16 cellular contexts compared by ENCODE assay signal in the genomic region with DNA sequence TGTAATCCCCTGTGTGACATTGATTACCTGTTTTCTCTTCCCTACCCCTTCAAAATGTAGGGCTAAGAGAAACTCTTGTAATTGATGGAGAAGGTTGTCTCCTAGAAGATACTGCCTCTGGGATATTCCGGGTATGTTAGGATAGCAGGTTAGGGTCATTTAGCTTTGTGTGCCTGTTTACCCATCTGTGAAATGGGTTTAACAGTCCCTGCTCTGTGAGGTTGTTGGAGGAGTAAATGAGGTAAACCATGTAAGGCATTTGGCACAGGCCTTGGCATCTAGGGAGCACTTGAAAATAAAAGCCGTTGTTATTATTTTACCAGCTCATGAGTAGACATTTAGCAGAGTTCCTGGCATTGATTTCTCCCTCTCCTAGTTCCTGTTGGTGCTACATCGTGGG. TPM values are rescaled to one million over a fixed set of nuclear protein-coding genes. Genes with fewer than 3 reads are reported as not detected.
A peak's percentile ranks its signal among the peaks of the same experiment; 100 is the strongest.
DNase-seq lines count a peak whose midpoint lies in the region; ATAC-seq and TF ChIP-seq lines count a peak whose summit lies in the region.
"Had no signal": no experiment of that assay in that cellular context is flagged by ENCODE, and none has a peak within 500 bp of the region (broad histone marks: within the 10 kb centered on the region; RNA-seq: fewer than 3 reads in every experiment).

No MANE protein-coding gene starts in this region.

- TF ChIP-seq CTCF in GM23338 (conservative IDR thresholded peaks at IDR 0.05; ENCODE audit: low read depth in 2 of 2): no peak
- TF ChIP-seq CTCF in HFFc6 (IDR thresholded peaks at IDR 0.05): no peak
- no peak for TF ChIP-seq CTCF in endothelial cell (IDR thresholded peaks at IDR 0.05; ENCODE audit: unreplicated experiment)
- no peak for TF ChIP-seq CTCF in tibial artery (IDR thresholded peaks at IDR 0.05)

- H3K9me2 ChIP-seq in GM23338 (ENCODE audit: insufficient read depth): no peaks in the 10 kb centered on the region

- no peak overlapping the region for H3K4me3 ChIP-seq in GM23338
- H3K4me3 ChIP-seq in tibial artery: no peak overlapping the region
- H3K4me3 ChIP-seq: BLaER1, GM23248 had no signal

- no peak overlapping the region for H2AFZ ChIP-seq in GM23338
- H2AFZ ChIP-seq: GM23248 had no signal

- no peak overlapping the region for H3K4me2 ChIP-seq in GM23338
- H3K4me2 ChIP-seq: BLaER1 had no signal

- H3K36me3 Mint-ChIP-seq in GM23338 (ENCODE audit: low read depth) (peaks cover 28% of the 10 kb centered on the region), HFFc6 (ENCODE audit: low read depth) (peaks cover 25% of the 10 kb centered on the region), endothelial cell (ENCODE audit: low read depth, unreplicated experiment) (peaks cover 4% of the 10 kb centered on the region)
- H3K36me3 Mint-ChIP-seq: CD14-positive monocyte; CD4-positive, alpha-beta memory T cell had no signal

- H3K4me1 ChIP-seq in GM23338 (ENCODE audit: insufficient read depth) (peaks cover 70% of the 10 kb centered on the region), tibial artery (peaks cover 0 to 97% (median 37%) of the 10 kb centered on the region in 4 donors)

- H3K27ac ChIP-seq in GM23338 (ENCODE audit: low read depth) (0 out of 2 replicates have a peak overlapping the region, but pooled peaks have one; percentile 13), tibial artery (peak overlapping the region; percentile 36 to 37)
- H3K27ac ChIP-seq: BLaER1, GM23248 had no signal

- no peaks in the 10 kb centered on the region for H3K9me3 ChIP-seq in tibial artery

- H3K4me3 Mint-ChIP-seq in GM23338 (no peak overlapping the region), HFFc6 (no peak overlapping the region), endothelial cell (ENCODE audit: unreplicated experiment) (no peak overlapping the region)
- H3K4me3 Mint-ChIP-seq: CD14-positive monocyte; CD4-positive, alpha-beta memory T cell had no signal

- H3K27me3 ChIP-seq in GM23338 (ENCODE audit: insufficient read depth) (no peaks in the 10 kb centered on the region), tibial artery (no peaks in the 10 kb centered on the region)
- H3K27me3 ChIP-seq: BLaER1 had no signal

- intact Hi-C loops in tibial artery (cut with DNase I; ENCODE audit: low total_unique reads): no loop called here

- H4K20me1 ChIP-seq in GM23338 (replicated peaks; ENCODE audit: insufficient read depth): peaks cover 76% of the 10 kb centered on the region

- H3K9me3 Mint-ChIP-seq in GM23338: no peaks in the 10 kb centered on the region
- H3K9me3 Mint-ChIP-seq in HFFc6: no peaks in the 10 kb centered on the region; the same call in 1 of the 2 replicates
- H3K9me3 Mint-ChIP-seq in endothelial cell (ENCODE audit: unreplicated experiment): no peaks in the 10 kb centered on the region

- ATAC-seq in GM23338: no peak
- ATAC-seq in HG03439 (IDR thresholded peaks at IDR 0.05; ENCODE audit: unreplicated experiment): no peak
- no peak for ATAC-seq in HG03045 (IDR thresholded peaks at IDR 0.05; ENCODE audit: unreplicated experiment)

- no peaks in the 10 kb centered on the region for H3K36me3 ChIP-seq in GM23338 (ENCODE audit: insufficient read depth)
- H3K36me3 ChIP-seq in tibial artery: no peaks in the 10 kb centered on the region

- H3F3A ChIP-seq in GM23338 (replicated peaks; ENCODE audit: low read depth): no peaks in the 10 kb centered on the region

- DNase-seq in GM23338 (ENCODE audit: low spot score) (no peak), HFFc6 (no peak), endothelial cell (ENCODE audit: low spot score) (no peak), tibial artery (no peak), SHP77 (lab: John Stamatoyannopoulos, UW) (no peak)
- DNase-seq: 8988T; CD4-positive, alpha-beta memory T cell; DMS153; DMS79; GDM1; GM23248; H7 had no signal

- H3K27me3 Mint-ChIP-seq in GM23338 (ENCODE audit: insufficient read depth, low read depth, poor library complexity) (peaks cover 4% of the 10 kb centered on the region), HFFc6 (ENCODE audit: insufficient read depth) (peaks cover 2% of the 10 kb centered on the region; the same call in 1 of the 2 replicates), endothelial cell (ENCODE audit: unreplicated experiment) (no peaks in the 10 kb centered on the region)

- H3K27ac Mint-ChIP-seq in GM23338 (no peak overlapping the region; the same call in 1 of the 2 replicates), HFFc6 (peak overlapping the region; percentile 42; the same call in 1 of the 2 replicates), endothelial cell (ENCODE audit: unreplicated experiment) (peak overlapping the region; percentile 20)
- H3K27ac Mint-ChIP-seq: CD14-positive monocyte; CD4-positive, alpha-beta memory T cell had no signal

- peaks cover 100% of the 10 kb centered on the region for H3K79me2 ChIP-seq in GM23338 (replicated peaks; ENCODE audit: insufficient read depth)

- H3K4me1 Mint-ChIP-seq in GM23338 (peaks cover 77% of the 10 kb centered on the region), HFFc6 (ENCODE audit: low read depth) (peaks cover 49% of the 10 kb centered on the region), endothelial cell (ENCODE audit: unreplicated experiment) (peaks cover 38% of the 10 kb centered on the region)
- H3K4me1 Mint-ChIP-seq: CD14-positive monocyte; CD4-positive, alpha-beta memory T cell had no signal

TF ChIP-seq in GM23338, 12 proteins besides CTCF, POLR2A, EP300 and RAD21 (continues in another document):
- TF ChIP-seq ZNF114 (CRISPR knock-in tag; IDR thresholded peaks at IDR 0.05) (no peak), EZH2phosphoT487 (IDR thresholded peaks at IDR 0.05; ENCODE audit: unreplicated experiment) (no peak), ZNF331 (CRISPR knock-in tag; IDR thresholded peaks at IDR 0.05; ENCODE audit: low read depth) (no peak), CREB1 (CRISPR knock-in tag; IDR thresholded peaks at IDR 0.05; ENCODE audit: low read depth) (no peak), NANOG (IDR thresholded peaks at IDR 0.05; ENCODE audit: borderline replicate concordance) (no peak), ETS1 (IDR thresholded peaks at IDR 0.05) (no peak), STAT1 (IDR thresholded peaks at IDR 0.05; ENCODE audit: unreplicated experiment) (no peak)

RNA-seq across cellular contexts. Expression of gene PTPRG, which starts 16.4 kb away (rescaled TPM):
- total RNA-seq in GM23338 (2014; rRNA removed; shearing (Covaris generic)): 117 and 131 TPM in 2 replicates
- polyA plus RNA-seq in GM23338 (2016; fragmentation: Nextera tagmentation; extraction: Ambion mirVana): 18.4 and 24.4 TPM in 2 replicates
- 10 to 100 TPM; 29.4 to 34.7 (median 32.7) TPM for total RNA-seq in HFFc6 (2021; fragmentation: NEBNext Ultra II Directional; extraction: Animal tissue kit (Norgen Biotek cat#: 25700))
- 80.7 TPM for total RNA-seq in endothelial cell (ENCODE audit: unreplicated experiment)
- total RNA-seq: CD4-positive, alpha-beta memory T cell had no signal
- polyA plus RNA-seq: CD14-positive monocyte; CD4-positive, alpha-beta memory T cell had no signal
